Comparison of ENCODE assay signal across 1 cellular context in the genomic region with DNA sequence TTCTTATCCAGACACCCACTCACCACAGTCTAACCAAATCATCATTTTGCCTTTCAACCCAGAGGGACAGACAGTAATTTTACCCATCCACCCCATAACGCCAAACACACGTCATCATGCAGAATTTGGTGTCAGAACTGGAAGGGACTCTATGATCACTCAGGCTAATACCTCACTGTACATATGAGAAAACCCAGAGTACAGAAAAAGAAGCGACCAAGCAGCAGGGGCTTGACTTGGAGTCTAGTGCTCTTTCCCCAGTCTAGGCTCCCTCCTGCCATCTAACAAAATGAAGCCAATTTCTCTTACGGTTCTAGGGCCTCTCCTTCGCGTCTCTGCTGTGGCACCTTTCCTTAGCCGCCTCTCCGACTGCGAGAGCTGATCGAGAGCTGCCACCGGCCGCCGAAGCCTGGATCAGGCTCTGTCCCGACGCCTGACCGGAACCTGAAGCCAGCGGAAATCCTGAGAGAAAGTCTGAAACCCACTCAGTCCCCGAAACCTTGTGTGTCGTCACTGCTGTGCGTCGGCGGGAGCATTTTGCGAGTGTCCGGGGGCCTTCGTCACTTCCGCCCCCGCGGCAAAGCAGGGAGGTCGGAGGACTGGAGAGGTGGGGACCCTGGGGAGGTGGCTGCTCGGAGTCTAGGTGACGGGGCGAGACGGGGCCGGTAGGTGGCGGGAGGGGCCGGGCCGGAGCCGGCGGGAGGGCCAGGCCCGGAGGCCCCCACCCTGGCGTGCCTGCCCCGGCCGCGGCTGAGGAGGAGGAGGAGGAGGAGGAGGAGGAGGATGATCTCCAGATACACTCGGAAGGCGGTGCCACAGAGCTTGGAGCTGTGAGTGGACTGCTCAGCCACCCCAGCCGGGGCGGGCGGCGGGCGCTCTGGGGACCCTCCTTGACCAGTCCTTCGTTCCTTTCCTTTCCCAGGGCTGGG.
TF ChIP-seq lines count a peak whose summit lies in the region.

A gene (minus strand): TSS at position 452 of the 929 bp plus-strand sequence. CDS start 4,071 bp downstream, outside the sequence.
A gene (plus strand): TSS at position 563 of the 929 bp plus-strand sequence. CDS start 221 bp downstream, at position 784.

TF ChIP-seq in HepG2, 621 proteins besides CTCF, POLR2A, EP300 and RAD21 (continued from another document and continues in another):
- TF ChIP-seq, protein P1, sequence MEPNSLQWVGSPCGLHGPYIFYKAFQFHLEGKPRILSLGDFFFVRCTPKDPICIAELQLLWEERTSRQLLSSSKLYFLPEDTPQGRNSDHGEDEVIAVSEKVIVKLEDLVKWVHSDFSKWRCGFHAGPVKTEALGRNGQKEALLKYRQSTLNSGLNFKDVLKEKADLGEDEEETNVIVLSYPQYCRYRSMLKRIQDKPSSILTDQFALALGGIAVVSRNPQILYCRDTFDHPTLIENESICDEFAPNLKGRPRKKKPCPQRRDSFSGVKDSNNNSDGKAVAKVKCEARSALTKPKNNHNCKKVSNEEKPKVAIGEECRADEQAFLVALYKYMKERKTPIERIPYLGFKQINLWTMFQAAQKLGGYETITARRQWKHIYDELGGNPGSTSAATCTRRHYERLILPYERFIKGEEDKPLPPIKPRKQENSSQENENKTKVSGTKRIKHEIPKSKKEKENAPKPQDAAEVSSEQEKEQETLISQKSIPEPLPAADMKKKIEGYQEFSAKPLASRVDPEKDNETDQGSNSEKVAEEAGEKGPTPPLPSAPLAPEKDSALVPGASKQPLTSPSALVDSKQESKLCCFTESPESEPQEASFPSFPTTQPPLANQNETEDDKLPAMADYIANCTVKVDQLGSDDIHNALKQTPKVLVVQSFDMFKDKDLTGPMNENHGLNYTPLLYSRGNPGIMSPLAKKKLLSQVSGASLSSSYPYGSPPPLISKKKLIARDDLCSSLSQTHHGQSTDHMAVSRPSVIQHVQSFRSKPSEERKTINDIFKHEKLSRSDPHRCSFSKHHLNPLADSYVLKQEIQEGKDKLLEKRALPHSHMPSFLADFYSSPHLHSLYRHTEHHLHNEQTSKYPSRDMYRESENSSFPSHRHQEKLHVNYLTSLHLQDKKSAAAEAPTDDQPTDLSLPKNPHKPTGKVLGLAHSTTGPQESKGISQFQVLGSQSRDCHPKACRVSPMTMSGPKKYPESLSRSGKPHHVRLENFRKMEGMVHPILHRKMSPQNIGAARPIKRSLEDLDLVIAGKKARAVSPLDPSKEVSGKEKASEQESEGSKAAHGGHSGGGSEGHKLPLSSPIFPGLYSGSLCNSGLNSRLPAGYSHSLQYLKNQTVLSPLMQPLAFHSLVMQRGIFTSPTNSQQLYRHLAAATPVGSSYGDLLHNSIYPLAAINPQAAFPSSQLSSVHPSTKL (CRISPR knock-in tag; IDR thresholded peaks at IDR 0.05): peak; percentile 50; the same call in 1 of the 2 replicates
- TF ChIP-seq ZNF354B (CRISPR knock-in tag; IDR thresholded peaks at IDR 0.05) (0 out of 2 replicates have a peak, but pooled peaks have one; percentile 39), ZNF644 (CRISPR knock-in tag; IDR thresholded peaks at IDR 0.05; ENCODE audit: low read depth) (no peak), ZNF607 (CRISPR knock-in tag; IDR thresholded peaks at IDR 0.05; ENCODE audit: borderline replicate concordance) (0 out of 2 replicates have a peak, but pooled peaks have one; percentile 20), DNMT1 (CRISPR knock-in tag; IDR thresholded peaks at IDR 0.05) (peak; percentile 79; the same call in 1 of the 2 replicates), RBAK (CRISPR knock-in tag; IDR thresholded peaks at IDR 0.05) (no peak), PHF20 (CRISPR knock-in tag; IDR thresholded peaks at IDR 0.05) (peak; percentile 99), ELF3 (CRISPR knock-in tag; IDR thresholded peaks at IDR 0.05) (peak; percentile 75), KLF12 (CRISPR knock-in tag; IDR thresholded peaks at IDR 0.05; ENCODE audit: borderline replicate concordance) (peak; percentile 88), ZNF816 (CRISPR knock-in tag; IDR thresholded peaks at IDR 0.05; ENCODE audit: borderline replicate concordance) (peak; percentile 86; the same call in 1 of the 2 replicates), SOX13 (IDR thresholded peaks at IDR 0.05) (no peak), SOX13 (CRISPR knock-in tag; conservative IDR thresholded peaks at IDR 0.05 in 1 of 2, IDR thresholded peaks at IDR 0.05 in 1 of 2) (peak in 1 of 2 experiments; percentile 33; a peak in 1 of 4 replicates), ZKSCAN1 (IDR thresholded peaks at IDR 0.05; ENCODE audit: low read length) (peak; percentile 78), TCF7 (IDR thresholded peaks at IDR 0.05; ENCODE audit: low read depth) (no peak), ZNF792 (CRISPR knock-in tag; IDR thresholded peaks at IDR 0.05) (no peak), ZSCAN25 (CRISPR knock-in tag; IDR thresholded peaks at IDR 0.05) (peak; percentile 78; the same call in 1 of the 2 replicates), XBP1 (CRISPR knock-in tag; IDR thresholded peaks at IDR 0.05) (no peak), TARDBP (CRISPR knock-in tag; IDR thresholded peaks at IDR 0.05) (peak; percentile 97), ZNF652 (CRISPR knock-in tag; IDR thresholded peaks at IDR 0.05; ENCODE audit: borderline replicate concordance, low read depth) (no peak)
- TF ChIP-seq, protein P2, sequence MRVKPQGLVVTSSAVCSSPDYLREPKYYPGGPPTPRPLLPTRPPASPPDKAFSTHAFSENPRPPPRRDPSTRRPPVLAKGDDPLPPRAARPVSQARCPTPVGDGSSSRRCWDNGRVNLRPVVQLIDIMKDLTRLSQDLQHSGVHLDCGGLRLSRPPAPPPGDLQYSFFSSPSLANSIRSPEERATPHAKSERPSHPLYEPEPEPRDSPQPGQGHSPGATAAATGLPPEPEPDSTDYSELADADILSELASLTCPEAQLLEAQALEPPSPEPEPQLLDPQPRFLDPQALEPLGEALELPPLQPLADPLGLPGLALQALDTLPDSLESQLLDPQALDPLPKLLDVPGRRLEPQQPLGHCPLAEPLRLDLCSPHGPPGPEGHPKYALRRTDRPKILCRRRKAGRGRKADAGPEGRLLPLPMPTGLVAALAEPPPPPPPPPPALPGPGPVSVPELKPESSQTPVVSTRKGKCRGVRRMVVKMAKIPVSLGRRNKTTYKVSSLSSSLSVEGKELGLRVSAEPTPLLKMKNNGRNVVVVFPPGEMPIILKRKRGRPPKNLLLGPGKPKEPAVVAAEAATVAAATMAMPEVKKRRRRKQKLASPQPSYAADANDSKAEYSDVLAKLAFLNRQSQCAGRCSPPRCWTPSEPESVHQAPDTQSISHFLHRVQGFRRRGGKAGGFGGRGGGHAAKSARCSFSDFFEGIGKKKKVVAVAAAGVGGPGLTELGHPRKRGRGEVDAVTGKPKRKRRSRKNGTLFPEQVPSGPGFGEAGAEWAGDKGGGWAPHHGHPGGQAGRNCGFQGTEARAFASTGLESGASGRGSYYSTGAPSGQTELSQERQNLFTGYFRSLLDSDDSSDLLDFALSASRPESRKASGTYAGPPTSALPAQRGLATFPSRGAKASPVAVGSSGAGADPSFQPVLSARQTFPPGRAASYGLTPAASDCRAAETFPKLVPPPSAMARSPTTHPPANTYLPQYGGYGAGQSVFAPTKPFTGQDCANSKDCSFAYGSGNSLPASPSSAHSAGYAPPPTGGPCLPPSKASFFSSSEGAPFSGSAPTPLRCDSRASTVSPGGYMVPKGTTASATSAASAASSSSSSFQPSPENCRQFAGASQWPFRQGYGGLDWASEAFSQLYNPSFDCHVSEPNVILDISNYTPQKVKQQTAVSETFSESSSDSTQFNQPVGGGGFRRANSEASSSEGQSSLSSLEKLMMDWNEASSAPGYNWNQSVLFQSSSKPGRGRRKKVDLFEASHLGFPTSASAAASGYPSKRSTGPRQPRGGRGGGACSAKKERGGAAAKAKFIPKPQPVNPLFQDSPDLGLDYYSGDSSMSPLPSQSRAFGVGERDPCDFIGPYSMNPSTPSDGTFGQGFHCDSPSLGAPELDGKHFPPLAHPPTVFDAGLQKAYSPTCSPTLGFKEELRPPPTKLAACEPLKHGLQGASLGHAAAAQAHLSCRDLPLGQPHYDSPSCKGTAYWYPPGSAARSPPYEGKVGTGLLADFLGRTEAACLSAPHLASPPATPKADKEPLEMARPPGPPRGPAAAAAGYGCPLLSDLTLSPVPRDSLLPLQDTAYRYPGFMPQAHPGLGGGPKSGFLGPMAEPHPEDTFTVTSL (CRISPR knock-in tag; IDR thresholded peaks at IDR 0.05; ENCODE audit: borderline replicate concordance): 0 out of 2 replicates have a peak, but pooled peaks have one; percentile 9
- TF ChIP-seq, protein P3, sequence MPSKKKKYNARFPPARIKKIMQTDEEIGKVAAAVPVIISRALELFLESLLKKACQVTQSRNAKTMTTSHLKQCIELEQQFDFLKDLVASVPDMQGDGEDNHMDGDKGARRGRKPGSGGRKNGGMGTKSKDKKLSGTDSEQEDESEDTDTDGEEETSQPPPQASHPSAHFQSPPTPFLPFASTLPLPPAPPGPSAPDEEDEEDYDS (CRISPR knock-in tag; IDR thresholded peaks at IDR 0.05): peak; percentile 79; the same call in 1 of the 2 replicates
- TF ChIP-seq, protein P4, sequence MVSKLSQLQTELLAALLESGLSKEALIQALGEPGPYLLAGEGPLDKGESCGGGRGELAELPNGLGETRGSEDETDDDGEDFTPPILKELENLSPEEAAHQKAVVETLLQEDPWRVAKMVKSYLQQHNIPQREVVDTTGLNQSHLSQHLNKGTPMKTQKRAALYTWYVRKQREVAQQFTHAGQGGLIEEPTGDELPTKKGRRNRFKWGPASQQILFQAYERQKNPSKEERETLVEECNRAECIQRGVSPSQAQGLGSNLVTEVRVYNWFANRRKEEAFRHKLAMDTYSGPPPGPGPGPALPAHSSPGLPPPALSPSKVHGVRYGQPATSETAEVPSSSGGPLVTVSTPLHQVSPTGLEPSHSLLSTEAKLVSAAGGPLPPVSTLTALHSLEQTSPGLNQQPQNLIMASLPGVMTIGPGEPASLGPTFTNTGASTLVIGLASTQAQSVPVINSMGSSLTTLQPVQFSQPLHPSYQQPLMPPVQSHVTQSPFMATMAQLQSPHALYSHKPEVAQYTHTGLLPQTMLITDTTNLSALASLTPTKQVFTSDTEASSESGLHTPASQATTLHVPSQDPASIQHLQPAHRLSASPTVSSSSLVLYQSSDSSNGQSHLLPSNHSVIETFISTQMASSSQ (IDR thresholded peaks at IDR 0.05; ENCODE audit: low read depth): no peak
- TF ChIP-seq, protein P4 (CRISPR knock-in tag; IDR thresholded peaks at IDR 0.05; ENCODE audit: borderline replicate concordance): peak; percentile 74
- TF ChIP-seq, protein P5, sequence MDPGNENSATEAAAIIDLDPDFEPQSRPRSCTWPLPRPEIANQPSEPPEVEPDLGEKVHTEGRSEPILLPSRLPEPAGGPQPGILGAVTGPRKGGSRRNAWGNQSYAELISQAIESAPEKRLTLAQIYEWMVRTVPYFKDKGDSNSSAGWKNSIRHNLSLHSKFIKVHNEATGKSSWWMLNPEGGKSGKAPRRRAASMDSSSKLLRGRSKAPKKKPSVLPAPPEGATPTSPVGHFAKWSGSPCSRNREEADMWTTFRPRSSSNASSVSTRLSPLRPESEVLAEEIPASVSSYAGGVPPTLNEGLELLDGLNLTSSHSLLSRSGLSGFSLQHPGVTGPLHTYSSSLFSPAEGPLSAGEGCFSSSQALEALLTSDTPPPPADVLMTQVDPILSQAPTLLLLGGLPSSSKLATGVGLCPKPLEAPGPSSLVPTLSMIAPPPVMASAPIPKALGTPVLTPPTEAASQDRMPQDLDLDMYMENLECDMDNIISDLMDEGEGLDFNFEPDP (CRISPR knock-in tag; conservative IDR thresholded peaks at IDR 0.05): no peak
- TF ChIP-seq, protein P6, sequence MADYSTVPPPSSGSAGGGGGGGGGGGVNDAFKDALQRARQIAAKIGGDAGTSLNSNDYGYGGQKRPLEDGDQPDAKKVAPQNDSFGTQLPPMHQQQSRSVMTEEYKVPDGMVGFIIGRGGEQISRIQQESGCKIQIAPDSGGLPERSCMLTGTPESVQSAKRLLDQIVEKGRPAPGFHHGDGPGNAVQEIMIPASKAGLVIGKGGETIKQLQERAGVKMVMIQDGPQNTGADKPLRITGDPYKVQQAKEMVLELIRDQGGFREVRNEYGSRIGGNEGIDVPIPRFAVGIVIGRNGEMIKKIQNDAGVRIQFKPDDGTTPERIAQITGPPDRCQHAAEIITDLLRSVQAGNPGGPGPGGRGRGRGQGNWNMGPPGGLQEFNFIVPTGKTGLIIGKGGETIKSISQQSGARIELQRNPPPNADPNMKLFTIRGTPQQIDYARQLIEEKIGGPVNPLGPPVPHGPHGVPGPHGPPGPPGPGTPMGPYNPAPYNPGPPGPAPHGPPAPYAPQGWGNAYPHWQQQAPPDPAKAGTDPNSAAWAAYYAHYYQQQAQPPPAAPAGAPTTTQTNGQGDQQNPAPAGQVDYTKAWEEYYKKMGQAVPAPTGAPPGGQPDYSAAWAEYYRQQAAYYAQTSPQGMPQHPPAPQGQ (CRISPR knock-in tag; IDR thresholded peaks at IDR 0.05; ENCODE audit: borderline replicate concordance): no peak; the same call in 1 of the 2 replicates
- TF ChIP-seq, protein P7, sequence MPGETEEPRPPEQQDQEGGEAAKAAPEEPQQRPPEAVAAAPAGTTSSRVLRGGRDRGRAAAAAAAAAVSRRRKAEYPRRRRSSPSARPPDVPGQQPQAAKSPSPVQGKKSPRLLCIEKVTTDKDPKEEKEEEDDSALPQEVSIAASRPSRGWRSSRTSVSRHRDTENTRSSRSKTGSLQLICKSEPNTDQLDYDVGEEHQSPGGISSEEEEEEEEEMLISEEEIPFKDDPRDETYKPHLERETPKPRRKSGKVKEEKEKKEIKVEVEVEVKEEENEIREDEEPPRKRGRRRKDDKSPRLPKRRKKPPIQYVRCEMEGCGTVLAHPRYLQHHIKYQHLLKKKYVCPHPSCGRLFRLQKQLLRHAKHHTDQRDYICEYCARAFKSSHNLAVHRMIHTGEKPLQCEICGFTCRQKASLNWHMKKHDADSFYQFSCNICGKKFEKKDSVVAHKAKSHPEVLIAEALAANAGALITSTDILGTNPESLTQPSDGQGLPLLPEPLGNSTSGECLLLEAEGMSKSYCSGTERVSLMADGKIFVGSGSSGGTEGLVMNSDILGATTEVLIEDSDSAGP (CRISPR knock-in tag; IDR thresholded peaks at IDR 0.05; ENCODE audit: borderline replicate concordance): peak; percentile 92; the same call in 1 of the 2 replicates
- TF ChIP-seq, protein P8, sequence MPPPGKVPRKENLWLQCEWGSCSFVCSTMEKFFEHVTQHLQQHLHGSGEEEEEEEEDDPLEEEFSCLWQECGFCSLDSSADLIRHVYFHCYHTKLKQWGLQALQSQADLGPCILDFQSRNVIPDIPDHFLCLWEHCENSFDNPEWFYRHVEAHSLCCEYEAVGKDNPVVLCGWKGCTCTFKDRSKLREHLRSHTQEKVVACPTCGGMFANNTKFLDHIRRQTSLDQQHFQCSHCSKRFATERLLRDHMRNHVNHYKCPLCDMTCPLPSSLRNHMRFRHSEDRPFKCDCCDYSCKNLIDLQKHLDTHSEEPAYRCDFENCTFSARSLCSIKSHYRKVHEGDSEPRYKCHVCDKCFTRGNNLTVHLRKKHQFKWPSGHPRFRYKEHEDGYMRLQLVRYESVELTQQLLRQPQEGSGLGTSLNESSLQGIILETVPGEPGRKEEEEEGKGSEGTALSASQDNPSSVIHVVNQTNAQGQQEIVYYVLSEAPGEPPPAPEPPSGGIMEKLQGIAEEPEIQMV (CRISPR knock-in tag; IDR thresholded peaks at IDR 0.05; ENCODE audit: low read depth): no peak; the same call in 1 of the 2 replicates
